Comparison of ENCODE assay signal across 9 cellular contexts in the genomic region with DNA sequence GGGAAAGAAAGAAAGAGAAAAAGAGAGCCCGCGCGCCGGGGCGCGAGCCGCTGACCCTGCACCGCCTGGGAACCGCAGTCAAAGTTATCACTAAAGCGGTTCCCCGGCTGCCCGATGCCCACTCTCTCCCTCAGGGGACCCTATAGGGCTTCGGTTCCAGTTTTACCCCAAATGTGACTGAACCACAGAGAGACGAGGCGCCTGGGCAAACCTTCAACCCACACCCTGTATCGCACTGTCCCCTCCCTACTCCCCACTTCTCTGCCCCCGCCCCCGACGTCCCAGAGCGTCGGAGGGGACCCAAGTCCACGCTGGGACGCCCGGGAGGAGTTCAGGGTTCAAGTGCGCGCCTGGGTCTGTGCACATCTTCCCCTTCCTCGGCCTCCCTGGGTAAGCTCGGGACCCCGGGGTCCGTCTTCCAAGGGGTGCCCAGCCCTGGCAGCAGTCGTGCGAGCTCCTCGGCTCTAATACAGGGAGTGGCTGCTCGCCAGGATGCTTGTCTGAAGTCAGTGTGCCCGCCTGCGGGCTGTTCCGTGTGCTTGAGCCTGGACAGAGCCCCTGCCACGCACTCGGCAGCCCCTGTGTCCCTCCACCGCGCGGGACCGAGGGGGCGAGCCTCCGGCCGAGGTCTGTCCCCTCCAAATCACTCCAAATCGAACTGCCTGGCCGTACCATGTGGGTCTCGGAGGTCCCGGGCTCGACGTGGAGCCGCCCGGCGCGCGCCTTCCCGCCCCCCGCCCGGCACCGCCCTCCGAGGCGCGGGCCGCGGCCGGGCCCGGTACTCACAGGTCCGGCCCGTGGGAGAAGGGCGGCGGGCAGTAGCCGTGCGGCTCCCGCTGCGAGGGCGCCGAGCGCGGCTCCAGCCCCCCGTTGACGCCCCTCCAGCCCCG. TPM values are rescaled to one million over a fixed set of nuclear protein-coding genes. Genes with fewer than 3 reads are reported as not detected.
DNase-seq lines count a peak whose midpoint lies in the region; ATAC-seq and TF ChIP-seq lines count a peak whose summit lies in the region.
"Had no signal": no experiment of that assay in that cellular context is flagged by ENCODE, and none has a peak within 500 bp of the region (broad histone marks: within the 10 kb centered on the region; RNA-seq: fewer than 3 reads in every experiment).

No MANE protein-coding gene starts in this region.

- DNase-seq in BE2C (peak; percentile 11), activated B cell treated with CpG ODN at 0.5 μM for 24 hours (peak; percentile 27), endodermal cell (peak; percentile 77), tibial artery (peak; percentile 25 to 66), RKO (ENCODE audit: low spot score) (no peak)

- H3K9ac ChIP-seq in endodermal cell (ENCODE audit: extremely low read depth, low read length, poor library complexity, severe bottlenecking) (no peak overlapping the region), mucosa of stomach (ENCODE audit: low read length) (peak overlapping the region; percentile 41)

- H3K9me3 ChIP-seq in BE2C = no peaks in the 10 kb centered on the region
- no peaks in the 10 kb centered on the region for H3K9me3 ChIP-seq in endodermal cell (ENCODE audit: control insufficient read depth, low read length)
- no peaks in the 10 kb centered on the region for H3K9me3 ChIP-seq in mucosa of stomach (ENCODE audit: control insufficient read depth, low read length)
- H3K9me3 ChIP-seq in tibial artery = no peaks in the 10 kb centered on the region

- H3K36me3 ChIP-seq in BE2C = no peaks in the 10 kb centered on the region
- H3K36me3 ChIP-seq in endodermal cell (ENCODE audit: control insufficient read depth, insufficient read depth, low read length) = no peaks in the 10 kb centered on the region
- no peaks in the 10 kb centered on the region for H3K36me3 ChIP-seq in mucosa of stomach (ENCODE audit: control insufficient read depth, insufficient read depth, low read length)
- no peaks in the 10 kb centered on the region for H3K36me3 ChIP-seq in tibial artery

- ATAC-seq in GM19395 (IDR thresholded peaks at IDR 0.05; ENCODE audit: unreplicated experiment) (peak; percentile 38), HG03432 (IDR thresholded peaks at IDR 0.05; ENCODE audit: unreplicated experiment) (peak; percentile 27), activated B cell treated with CpG ODN at 0.5 μM for 24 hours (ENCODE audit: low read depth) (peak; percentile 40)

- H3K9me3 Mint-ChIP-seq in activated B cell treated with CpG ODN at 0.5 μM for 24 hours (no peaks in the 10 kb centered on the region), endodermal cell (no peaks in the 10 kb centered on the region)

- intact Hi-C loops in activated B cell treated with CpG ODN at 0.5 μM for 24 hours (cut with micrococcal nuclease) = loop anchor here (1.0 to 5.0 kb wide), 6 partner anchors 52 to 981 kb away; a partner anchor contains a TSS
- intact Hi-C loops in tibial artery (cut with DNase I; ENCODE audit: low total_unique reads) = loop anchor here (2.0 kb wide), 1 partner anchor 204 kb away; no protein-coding TSS in a partner anchor

- H3K27me3 ChIP-seq in BE2C (peaks cover 61% of the 10 kb centered on the region), endodermal cell (ENCODE audit: control insufficient read depth, insufficient read depth, low read length, poor library complexity, severe bottlenecking) (peaks cover 77% of the 10 kb centered on the region), mucosa of stomach (ENCODE audit: control insufficient read depth, insufficient read depth, low read length) (peaks cover 47% of the 10 kb centered on the region), tibial artery (no peaks in the 10 kb centered on the region)

- CTCF ChIA-PET in activated B cell treated with CpG ODN at 0.5 μM for 24 hours (lab: Charles Lee) = interaction anchor here (1.6 kb wide), 1 partner anchor 52 kb away, joined by 7 read pairs; no protein-coding TSS in a partner anchor

- H3K27ac ChIP-seq in endodermal cell (ENCODE audit: low read depth, low read length) (no peak overlapping the region), tibial artery (peak overlapping the region; percentile 24 to 31)

- POLR2A ChIA-PET in activated B cell treated with CpG ODN at 0.5 μM for 24 hours (lab: Charles Lee) = no interaction called here

- H3K4me1 ChIP-seq in BE2C = 0 out of 2 replicates have a peak, but pooled peaks cover 3% of the 10 kb centered on the region
- no peaks in the 10 kb centered on the region for H3K4me1 ChIP-seq in endodermal cell (ENCODE audit: control insufficient read depth, insufficient read depth, low read length)
- peaks cover 14% of the 10 kb centered on the region for H3K4me1 ChIP-seq in mucosa of stomach (ENCODE audit: control insufficient read depth, insufficient read depth, low read length)
- H3K4me1 ChIP-seq in tibial artery = peaks cover 0 to 24% (median 3%) of the 10 kb centered on the region in 4 donors

- H3K4me3 Mint-ChIP-seq in activated B cell treated with CpG ODN at 0.5 μM for 24 hours (peak overlapping the region; percentile 82), endodermal cell (peak overlapping the region; percentile 60)

- H3K27ac Mint-ChIP-seq in activated B cell treated with CpG ODN at 0.5 μM for 24 hours = no peak overlapping the region
- H3K27ac Mint-ChIP-seq in endodermal cell = no peak overlapping the region

- H3K36me3 Mint-ChIP-seq in activated B cell treated with CpG ODN at 0.5 μM for 24 hours (ENCODE audit: low read depth) (no peaks in the 10 kb centered on the region), endodermal cell (ENCODE audit: low read depth) (no peaks in the 10 kb centered on the region)

- no peak for TF ChIP-seq CTCF in BE2C (IDR thresholded peaks at IDR 0.05; ENCODE audit: low read depth, low read length)
- TF ChIP-seq CTCF in activated B cell treated with CpG ODN at 0.5 μM for 24 hours (IDR thresholded peaks at IDR 0.05) = no peak
- no peak for TF ChIP-seq CTCF in endodermal cell (conservative IDR thresholded peaks at IDR 0.05)
- TF ChIP-seq CTCF in tibial artery (IDR thresholded peaks at IDR 0.05) = no peak

- H3K4me1 Mint-ChIP-seq in activated B cell treated with CpG ODN at 0.5 μM for 24 hours (peaks cover 14% of the 10 kb centered on the region), endodermal cell (peaks cover 10% of the 10 kb centered on the region)

- H3K27me3 Mint-ChIP-seq in activated B cell treated with CpG ODN at 0.5 μM for 24 hours = peaks cover 40% of the 10 kb centered on the region
- peaks cover 89% of the 10 kb centered on the region for H3K27me3 Mint-ChIP-seq in endodermal cell (ENCODE audit: insufficient read depth)

- WGBS in endodermal cell (ENCODE audit: insufficient coverage in 1 of 2, insufficient read length in 1 of 2), 2 experiments = 0 to 1% methylated on average over 15 to 83 of the region's 83 CpGs

- H3K4me3 ChIP-seq in BE2C (ENCODE audit: low read depth, low read length) (peak overlapping the region; percentile 50), endodermal cell (ENCODE audit: low read length) (peak overlapping the region; percentile 77), mucosa of stomach (ENCODE audit: low read length) (peak overlapping the region; percentile 14), tibial artery (peak overlapping the region; percentile 59 to 76)

RNA-seq across cellular contexts. Expression of a gene that starts 0.9 kb away (rescaled TPM):
- polyA plus RNA-seq in BE2C (2012; ENCODE audit: insufficient read depth, insufficient read length, low read depth) = not detected
- total RNA-seq in activated B cell treated with CpG ODN at 0.5 μM for 24 hours (not detected in 2 replicates), endodermal cell (under 1 TPM; 0.79 to 1.00 TPM)
- 0.64 TPM for polyA plus RNA-seq in endodermal cell (2013, experiment 1 of 2)
- 0.46 TPM for polyA plus RNA-seq in endodermal cell (2013, experiment 2 of 2)
- total RNA-seq: lung microvascular endothelial cell had no signal

Comparison
In these comparisons a context has a peak if more than half of its experiments do, and no peak if none do; other contexts are left out.
1. H3K4me3 ChIP-seq: peak in every context shown above with its lines; median percentile 77 in endodermal cell; 68 in tibial artery; 50 in BE2C; 14 in mucosa of stomach.